In the genomic region with DNA sequence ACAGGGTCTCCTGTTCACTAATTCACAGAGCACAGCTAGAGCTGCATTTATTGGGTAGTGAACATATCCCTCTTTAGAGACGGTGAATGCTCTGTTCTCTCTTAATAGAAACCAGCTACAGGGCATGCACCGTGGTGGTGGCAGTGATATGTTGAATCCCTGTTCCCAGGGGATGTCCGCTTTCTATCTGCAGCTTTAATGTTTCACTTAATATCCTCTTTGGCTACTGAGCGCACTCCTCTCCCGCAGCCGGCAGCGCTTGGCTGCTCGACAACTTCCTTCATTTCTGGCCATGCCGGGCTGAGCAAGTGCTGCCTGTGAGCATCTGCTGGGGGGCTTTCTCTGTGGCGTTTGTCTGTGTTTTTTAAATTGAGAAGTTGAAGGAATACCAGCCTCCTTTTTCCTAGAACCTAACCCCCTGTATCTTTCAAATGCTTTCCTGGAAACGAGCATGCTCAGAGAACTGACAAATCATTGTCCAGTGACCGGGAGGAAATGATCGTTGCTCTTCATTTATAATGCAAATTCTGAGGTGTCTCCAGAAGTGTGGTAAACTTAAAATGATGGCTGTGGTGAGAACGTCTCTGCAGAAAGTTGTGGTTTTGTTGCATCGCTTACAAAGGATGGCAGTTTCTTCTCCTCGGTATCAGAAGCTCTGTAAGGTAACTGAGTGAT, we compare ENCODE assay signal across 8 cellular contexts.
DNase-seq lines count a peak whose midpoint lies in the region; ATAC-seq, FAIRE-seq and TF ChIP-seq lines count a peak whose summit lies in the region.

No MANE protein-coding gene starts in this region.

- H3K4me1 ChIP-seq in SK-N-SH (ENCODE audit: control insufficient read depth in 1 of 2, insufficient read depth in 2 of 2, low read depth in 1 of 2, low read length in 1 of 2) (peaks cover 0 to 14% of the 10 kb centered on the region in 2 experiments; a peak in 3 of 4 replicates), kidney (ENCODE audit: control insufficient read depth in 1 of 2, insufficient read depth in 1 of 2, low read depth in 1 of 2, low read length in 2 of 2) (no peaks in the 10 kb centered on the region)

- in situ Hi-C loops in astrocyte of the cerebellum (cut with HindIII; ENCODE audit: low sequenced_read_pairs): no loop called here

- TF ChIP-seq RAD21 in SK-N-SH (IDR thresholded peaks at IDR 0.05; ENCODE audit: low read length): 0 out of 2 replicates have a peak, but pooled peaks have one; percentile 8

- H3K9me3 ChIP-seq in SK-N-SH: no peaks in the 10 kb centered on the region
- H3K9me3 ChIP-seq in kidney (ENCODE audit: control insufficient read depth in 1 of 2, low read length in 2 of 2): no peaks in the 10 kb centered on the region

- intact Hi-C loops in kidney (cut with DNase I): no loop called here

- H3F3A ChIP-seq in SK-N-SH (replicated peaks; ENCODE audit: insufficient read depth): peaks cover 13% of the 10 kb centered on the region

- peak overlapping the region; percentile 74 for H3K4me2 ChIP-seq in SK-N-SH

- no peaks in the 10 kb centered on the region for H3K9me2 ChIP-seq in SK-N-SH

- FAIRE-seq in kidney (lab: Jason Lieb, UNC): no peak

- H3K27me3 ChIP-seq in SK-N-SH (ENCODE audit: insufficient read depth): no peaks in the 10 kb centered on the region

- H3K36me3 ChIP-seq in SK-N-SH (replicated peaks in 1 of 2; ENCODE audit: control insufficient read depth in 1 of 2, insufficient read depth in 2 of 2, low read length in 1 of 2): no peaks in the 10 kb centered on the region
- H3K36me3 ChIP-seq in kidney (ENCODE audit: control insufficient read depth in 1 of 2, insufficient read depth in 2 of 2, low read length in 2 of 2): no peaks in the 10 kb centered on the region

- H3K9ac ChIP-seq in SK-N-SH (no peak overlapping the region), kidney (ENCODE audit: low read length in 2 of 2) (no peak overlapping the region)

- CTCF ChIA-PET in SK-N-SH (lab: Yijun Ruan, JAX): interaction anchor here (0.6 to 5.6 kb wide), 22 partner anchors 9 to 1072 kb away, joined by 3 to 75 read pairs (median 4); no protein-coding TSS in a partner anchor

- H3K79me2 ChIP-seq in SK-N-SH (ENCODE audit: insufficient read depth): no peaks in the 10 kb centered on the region

- H3K27ac ChIP-seq in SK-N-SH (ENCODE audit: low read depth in 2 of 2, low read length in 1 of 2) (peak overlapping the region in 1 of 2 experiments; percentile 87; a peak in 2 of 4 replicates), kidney (ENCODE audit: low read depth in 2 of 2, low read length in 2 of 2) (no peak overlapping the region)

- TF ChIP-seq CTCF in SK-N-SH (IDR thresholded peaks at IDR 0.05): no peak
- TF ChIP-seq CTCF in astrocyte of the cerebellum (IDR thresholded peaks at IDR 0.05; ENCODE audit: low read depth, low read length, missing control alignments): no peak
- TF ChIP-seq CTCF in kidney (IDR thresholded peaks at IDR 0.05; ENCODE audit: borderline replicate concordance, extremely low read depth, insufficient read depth): no peak

- peak in 1 of 2 experiments; percentile 39; a peak in 1 of 4 replicates for TF ChIP-seq EP300 in SK-N-SH (IDR thresholded peaks at IDR 0.05; ENCODE audit: borderline replicate concordance in 1 of 2, low read depth in 1 of 2, low read length in 1 of 2)

- H2AFZ ChIP-seq in SK-N-SH (ENCODE audit: low read depth): peak overlapping the region; percentile 67

- WGBS in SK-N-SH (ENCODE audit: low lambda C conversion rate): 10% methylated on average over 16 of the region's 16 CpGs

- no peaks in the 10 kb centered on the region for H4K20me1 ChIP-seq in SK-N-SH (ENCODE audit: insufficient read depth)

- POLR2A ChIA-PET in SK-N-SH (lab: Yijun Ruan, JAX): interaction anchor here (0.8 kb wide), 1 partner anchor 1152 kb away, joined by 3 read pairs; the partner anchor contains the start of gene EPM2A

- H3K4me3 ChIP-seq in SK-N-SH (ENCODE audit: low read depth in 2 of 2, low read length in 1 of 2) (peak overlapping the region; percentile 48 to 60), astrocyte of the cerebellum (ENCODE audit: low read depth, low read length) (peak overlapping the region; percentile 33), kidney (ENCODE audit: low read length in 2 of 2) (peak overlapping the region; percentile 3 to 21)

- ATAC-seq in GM19395 (IDR thresholded peaks at IDR 0.05; ENCODE audit: unreplicated experiment) (peak; percentile 96), HG03439 (IDR thresholded peaks at IDR 0.05; ENCODE audit: unreplicated experiment) (peak; percentile 95)

- DNase-seq in CD1c-positive myeloid dendritic cell (ENCODE audit: extremely low spot score) (peak; percentile 48), SK-N-SH (peak; percentile 32), astrocyte of the cerebellum (ENCODE audit: low read depth) (no peak), kidney (peak; percentile 72), DMS79 treated with DMSO at 0.1 percent for 48 hours (lab: John Stamatoyannopoulos, UW) (no peak)
- DNase-seq in stimulated activated CD4-positive, alpha-beta T cell treated with anti-CD3 and anti-CD28 coated beads, Interleukin-4, amount 100 ng/mL, for 48 hours (ENCODE audit: low read depth in 2 of 2): peak; percentile 18 to 34

TF ChIP-seq in SK-N-SH, 30 proteins besides CTCF, POLR2A, EP300 and RAD21:
- TF ChIP-seq NFIC (IDR thresholded peaks at IDR 0.05; ENCODE audit: borderline replicate concordance): no peak
- TF ChIP-seq MEF2A (IDR thresholded peaks at IDR 0.05; ENCODE audit: borderline replicate concordance, low read depth): no peak
- no peak for TF ChIP-seq RCOR1 (IDR thresholded peaks at IDR 0.05; ENCODE audit: low read length)
- no peak for TF ChIP-seq EZH2phosphoT487 (IDR thresholded peaks at IDR 0.05; ENCODE audit: borderline replicate concordance, low read depth)
- TF ChIP-seq, protein P1, sequence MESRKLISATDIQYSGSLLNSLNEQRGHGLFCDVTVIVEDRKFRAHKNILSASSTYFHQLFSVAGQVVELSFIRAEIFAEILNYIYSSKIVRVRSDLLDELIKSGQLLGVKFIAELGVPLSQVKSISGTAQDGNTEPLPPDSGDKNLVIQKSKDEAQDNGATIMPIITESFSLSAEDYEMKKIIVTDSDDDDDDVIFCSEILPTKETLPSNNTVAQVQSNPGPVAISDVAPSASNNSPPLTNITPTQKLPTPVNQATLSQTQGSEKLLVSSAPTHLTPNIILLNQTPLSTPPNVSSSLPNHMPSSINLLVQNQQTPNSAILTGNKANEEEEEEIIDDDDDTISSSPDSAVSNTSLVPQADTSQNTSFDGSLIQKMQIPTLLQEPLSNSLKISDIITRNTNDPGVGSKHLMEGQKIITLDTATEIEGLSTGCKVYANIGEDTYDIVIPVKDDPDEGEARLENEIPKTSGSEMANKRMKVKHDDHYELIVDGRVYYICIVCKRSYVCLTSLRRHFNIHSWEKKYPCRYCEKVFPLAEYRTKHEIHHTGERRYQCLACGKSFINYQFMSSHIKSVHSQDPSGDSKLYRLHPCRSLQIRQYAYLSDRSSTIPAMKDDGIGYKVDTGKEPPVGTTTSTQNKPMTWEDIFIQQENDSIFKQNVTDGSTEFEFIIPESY (IDR thresholded peaks at IDR 0.05; ENCODE audit: borderline replicate concordance, low read depth): no peak
- no peak for TF ChIP-seq RFX5 (IDR thresholded peaks at IDR 0.05; ENCODE audit: low read length)
- no peak for TF ChIP-seq GABPA (IDR thresholded peaks at IDR 0.05; ENCODE audit: low read depth)
- TF ChIP-seq, protein P2, sequence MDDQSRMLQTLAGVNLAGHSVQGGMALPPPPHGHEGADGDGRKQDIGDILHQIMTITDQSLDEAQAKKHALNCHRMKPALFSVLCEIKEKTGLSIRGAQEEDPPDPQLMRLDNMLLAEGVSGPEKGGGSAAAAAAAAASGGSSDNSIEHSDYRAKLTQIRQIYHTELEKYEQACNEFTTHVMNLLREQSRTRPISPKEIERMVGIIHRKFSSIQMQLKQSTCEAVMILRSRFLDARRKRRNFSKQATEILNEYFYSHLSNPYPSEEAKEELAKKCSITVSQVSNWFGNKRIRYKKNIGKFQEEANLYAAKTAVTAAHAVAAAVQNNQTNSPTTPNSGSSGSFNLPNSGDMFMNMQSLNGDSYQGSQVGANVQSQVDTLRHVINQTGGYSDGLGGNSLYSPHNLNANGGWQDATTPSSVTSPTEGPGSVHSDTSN (IDR thresholded peaks at IDR 0.05): no peak
- TF ChIP-seq CHD2 (IDR thresholded peaks at IDR 0.05; ENCODE audit: low read length, partially characterized antibody): no peak
TF ChIP-seq in SK-N-SH: peak in this region for 0.

Comparison
In these comparisons a context has a peak if more than half of its experiments do, and no peak if none do; other contexts are left out.
1. DNase-seq: peak in CD1c-positive myeloid dendritic cell (single experiment), SK-N-SH (single experiment), kidney (single experiment) and stimulated activated CD4-positive, alpha-beta T cell treated with anti-CD3 and anti-CD28 coated beads, Interleukin-4, amount 100 ng/mL, for 48 hours (2 of 2); none in astrocyte of the cerebellum (single experiment) and DMS79 treated with DMSO at 0.1 percent for 48 hours (single experiment).
2. Peak in every context shown above with its lines, with median percentiles within 50 percentile points of each other: H3K4me3 ChIP-seq.